Comparison of ENCODE assay signal across 29 cellular contexts in the genomic region with DNA sequence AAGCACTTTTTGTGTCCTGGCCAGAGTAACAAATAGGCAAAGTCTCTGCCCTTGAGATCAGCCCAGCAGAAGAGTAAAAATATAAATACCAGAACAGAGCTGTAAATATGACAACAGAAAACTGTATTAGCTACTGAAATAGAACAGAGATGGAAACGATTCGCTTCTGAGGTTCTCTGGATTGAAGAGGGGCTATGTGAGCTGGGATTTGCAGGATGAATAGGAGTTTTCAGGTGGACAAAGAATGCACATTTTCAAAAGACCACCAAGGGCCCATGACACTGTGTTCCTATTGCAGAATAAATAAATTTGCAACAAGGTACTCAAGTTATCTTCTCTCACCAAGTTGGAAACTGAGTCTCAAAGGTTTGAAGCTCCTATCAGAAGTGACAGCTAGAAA.
"Had no signal": no experiment of that assay in that cellular context is flagged by ENCODE, and none has a peak within 500 bp of the region (broad histone marks: within the 10 kb centered on the region; RNA-seq: fewer than 3 reads in every experiment).

No MANE protein-coding gene starts in this region.

- ATAC-seq: left cardiac atrium; left lung; lower lobe of right lung; naive thymus-derived CD8-positive, alpha-beta T cell; right lobe of liver; stimulated activated memory B cell treated with anti-CD40 and anti-IgM and Interleukin-4, amounts not matched to agents 10 μg/mL and 1 μg/mL and 100 μg/mL, for 72 hours; upper lobe of right lung had no signal

- H3K4me3 ChIP-seq: hepatocyte, left lung, lower lobe of right lung, ovary, right atrium auricular region, right lobe of liver, smooth muscle cell, stomach, testis, thyroid gland, transverse colon, upper lobe of right lung had no signal

- H2AFZ ChIP-seq: hepatocyte had no signal

- H3K36me3 Mint-ChIP-seq: stimulated activated memory B cell treated with anti-CD40 and anti-IgM and Interleukin-4, amounts not matched to agents 10 μg/mL and 1 μg/mL and 100 μg/mL, for 72 hours had no signal

- DNase-seq: islet precursor cell; kidney glomerular epithelial cell; left cardiac atrium; left lung; lower lobe of right lung; mammary epithelial cell; mesenchymal stem cell; naive thymus-derived CD8-positive, alpha-beta T cell; ovary; right lobe of liver; stimulated activated CD4-positive, alpha-beta T cell treated with anti-CD3 and anti-CD28 coated beads, Interleukin-1b, Interleukin-23, amount 100 ng/mL, for 48 hours; stimulated activated CD4-positive, alpha-beta T cell treated with anti-CD3 and anti-CD28 coated beads, Interleukin-2, amount 100 ng/mL, for 48 hours; stimulated activated CD4-positive, alpha-beta T cell treated with anti-CD3 and anti-CD28 coated beads, Interleukin-4, amount 100 ng/mL, for 4 hours; stimulated activated CD8-positive, alpha-beta memory T cell treated with anti-CD3 and anti-CD28 coated beads, Interleukin-4, amount 100 ng/mL, for 48 hours; stimulated activated naive CD4-positive, alpha-beta T cell treated with Interleukin-2 at 50 U/mL for 16 hours; stomach; testis; thyroid gland; transverse colon; upper lobe of right lung had no signal

- H3K36me3 ChIP-seq: left lung, lower lobe of right lung, neutrophil, ovary, right atrium auricular region, right lobe of liver, stomach, thyroid gland, transverse colon, upper lobe of right lung had no signal

- FAIRE-seq: urothelium cell line had no signal

- H3K4me2 ChIP-seq: hepatocyte, smooth muscle cell had no signal

- H3K9me3 Mint-ChIP-seq: neural crest cell had no signal

- H3K4me1 Mint-ChIP-seq: stimulated activated memory B cell treated with anti-CD40 and anti-IgM and Interleukin-4, amounts not matched to agents 10 μg/mL and 1 μg/mL and 100 μg/mL, for 72 hours had no signal

- H3K9me3 ChIP-seq: neutrophil, ovary, right lobe of liver, testis, thyroid gland, transverse colon, upper lobe of right lung had no signal

- H3K27me3 Mint-ChIP-seq: naive thymus-derived CD8-positive, alpha-beta T cell; stimulated activated memory B cell treated with anti-CD40 and anti-IgM and Interleukin-4, amounts not matched to agents 10 μg/mL and 1 μg/mL and 100 μg/mL, for 72 hours had no signal

- H3K27ac Mint-ChIP-seq: progenitor cell of endocrine pancreas; stimulated activated memory B cell treated with anti-CD40 and anti-IgM and Interleukin-4, amounts not matched to agents 10 μg/mL and 1 μg/mL and 100 μg/mL, for 72 hours had no signal

- H3K4me3 Mint-ChIP-seq: naive thymus-derived CD8-positive, alpha-beta T cell; nephron; neural crest cell; stimulated activated memory B cell treated with anti-CD40 and anti-IgM and Interleukin-4, amounts not matched to agents 10 μg/mL and 1 μg/mL and 100 μg/mL, for 72 hours had no signal

- H3K79me2 ChIP-seq: hepatocyte had no signal

- H3K27me3 ChIP-seq: hepatocyte, left lung, neutrophil, ovary, right atrium auricular region, right lobe of liver, testis, thyroid gland, transverse colon, upper lobe of right lung had no signal

- H3K27ac ChIP-seq: hepatocyte, left lung, lower lobe of right lung, neutrophil, ovary, right atrium auricular region, right lobe of liver, stomach, testis, thyroid gland, transverse colon, upper lobe of right lung had no signal

- H3K4me1 ChIP-seq: left lung, lower lobe of right lung, right atrium auricular region, right lobe of liver, stomach, testis, transverse colon, upper lobe of right lung had no signal
